Comparison of ENCODE assay signal across 1 cellular context in the genomic region with DNA sequence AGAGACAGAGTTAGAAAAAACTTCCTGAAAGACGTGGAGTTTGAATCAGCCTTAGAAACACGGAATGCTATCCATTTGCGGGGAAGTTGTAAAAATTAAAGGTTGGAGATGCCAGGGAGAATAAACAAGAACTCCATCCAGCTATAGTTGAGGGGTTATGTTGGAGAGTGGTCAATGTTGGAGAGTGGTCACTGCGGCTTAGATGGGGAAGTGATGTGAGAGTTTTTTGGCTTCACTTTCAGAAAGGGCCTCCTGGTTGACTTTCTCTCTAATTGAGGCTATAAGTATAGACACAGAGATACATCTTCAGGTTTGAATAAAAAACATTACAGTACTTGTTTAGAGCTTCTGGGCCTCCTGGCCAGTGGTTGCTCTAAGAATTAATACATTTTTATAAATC.
TF ChIP-seq lines count a peak whose summit lies in the region.

No MANE protein-coding gene starts in this region.

TF ChIP-seq in SK-N-SH, 30 proteins besides CTCF, POLR2A, EP300 and RAD21 (continued from another document):
- TF ChIP-seq, protein P1, sequence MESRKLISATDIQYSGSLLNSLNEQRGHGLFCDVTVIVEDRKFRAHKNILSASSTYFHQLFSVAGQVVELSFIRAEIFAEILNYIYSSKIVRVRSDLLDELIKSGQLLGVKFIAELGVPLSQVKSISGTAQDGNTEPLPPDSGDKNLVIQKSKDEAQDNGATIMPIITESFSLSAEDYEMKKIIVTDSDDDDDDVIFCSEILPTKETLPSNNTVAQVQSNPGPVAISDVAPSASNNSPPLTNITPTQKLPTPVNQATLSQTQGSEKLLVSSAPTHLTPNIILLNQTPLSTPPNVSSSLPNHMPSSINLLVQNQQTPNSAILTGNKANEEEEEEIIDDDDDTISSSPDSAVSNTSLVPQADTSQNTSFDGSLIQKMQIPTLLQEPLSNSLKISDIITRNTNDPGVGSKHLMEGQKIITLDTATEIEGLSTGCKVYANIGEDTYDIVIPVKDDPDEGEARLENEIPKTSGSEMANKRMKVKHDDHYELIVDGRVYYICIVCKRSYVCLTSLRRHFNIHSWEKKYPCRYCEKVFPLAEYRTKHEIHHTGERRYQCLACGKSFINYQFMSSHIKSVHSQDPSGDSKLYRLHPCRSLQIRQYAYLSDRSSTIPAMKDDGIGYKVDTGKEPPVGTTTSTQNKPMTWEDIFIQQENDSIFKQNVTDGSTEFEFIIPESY (IDR thresholded peaks at IDR 0.05; ENCODE audit: borderline replicate concordance, low read depth), result no peak
- TF ChIP-seq MXI1 (IDR thresholded peaks at IDR 0.05; ENCODE audit: low read depth, low read length), result no peak
- no peak for TF ChIP-seq SMC3 (IDR thresholded peaks at IDR 0.05; ENCODE audit: low read depth, low read length)
- no peak for TF ChIP-seq NRF1 (IDR thresholded peaks at IDR 0.05; ENCODE audit: low read depth, low read length)
